13 cellular contexts compared by ENCODE assay signal in genomic region chr20:34983995-34984735, GRCh38. TPM values are rescaled to one million over a fixed set of nuclear protein-coding genes. Genes with fewer than 3 reads are reported as not detected.
DNase-seq lines count a peak whose midpoint lies in the region; ATAC-seq and TF ChIP-seq lines count a peak whose summit lies in the region.
"Had no signal": no experiment of that assay in that cellular context is flagged by ENCODE, and none has a peak within 500 bp of the region (broad histone marks: within the 10 kb centered on the region; RNA-seq: fewer than 3 reads in every experiment).

No MANE protein-coding gene starts in this region.

- H3K36me3 ChIP-seq in HUES6 (ENCODE audit: control insufficient read depth, insufficient read depth, low read length) (no peaks in the 10 kb centered on the region), RWPE2 (ENCODE audit: low read depth) (no peaks in the 10 kb centered on the region), iPS-15b (ENCODE audit: control insufficient read depth, insufficient read depth, low read length) (no peaks in the 10 kb centered on the region), skeletal muscle tissue (ENCODE audit: control insufficient read depth in 3 of 3, insufficient read depth in 3 of 3, low read length in 3 of 3) (peaks cover 0 to 49% (median 5%) of the 10 kb centered on the region in 3 donors)

- H3K9me3 ChIP-seq in HUES6 (ENCODE audit: control insufficient read depth, insufficient read depth, low read depth, low read length) (no peaks in the 10 kb centered on the region), RWPE2 (ENCODE audit: severe bottlenecking) (no peaks in the 10 kb centered on the region), iPS-15b (ENCODE audit: control insufficient read depth, insufficient read depth, low read length) (no peaks in the 10 kb centered on the region), skeletal muscle tissue (ENCODE audit: control insufficient read depth in 3 of 3, low read length in 3 of 3) (no peaks in the 10 kb centered on the region)
- H3K9me3 ChIP-seq: testis had no signal

- H3K4me1 ChIP-seq in HUES6 (ENCODE audit: control insufficient read depth, insufficient read depth, low read length), result peaks cover 49% of the 10 kb centered on the region
- no peaks in the 10 kb centered on the region for H3K4me1 ChIP-seq in RWPE2 (ENCODE audit: insufficient read depth, poor library complexity, severe bottlenecking)
- H3K4me1 ChIP-seq in iPS-15b (ENCODE audit: control insufficient read depth, insufficient read depth, low read length), result peaks cover 24% of the 10 kb centered on the region
- H3K4me1 ChIP-seq in skeletal muscle tissue (ENCODE audit: control insufficient read depth in 3 of 3, insufficient read depth in 3 of 3, low read length in 3 of 3), result peaks cover 38 to 80% (median 74%) of the 10 kb centered on the region in 3 donors
- no peaks in the 10 kb centered on the region for H3K4me1 ChIP-seq in foreskin keratinocyte

- H3K27me3 ChIP-seq in HUES6 (ENCODE audit: control insufficient read depth, insufficient read depth, low read length) (peaks cover 22% of the 10 kb centered on the region), RWPE2 (ENCODE audit: insufficient read depth, poor library complexity, severe bottlenecking) (no peaks in the 10 kb centered on the region), iPS-15b (ENCODE audit: control insufficient read depth, insufficient read depth, low read length) (peaks cover 7% of the 10 kb centered on the region), skeletal muscle tissue (ENCODE audit: control insufficient read depth in 3 of 3, insufficient read depth in 3 of 3, low read length in 3 of 3) (peaks cover 10 to 17% (median 11%) of the 10 kb centered on the region in 3 donors), foreskin keratinocyte (peaks cover 21% of the 10 kb centered on the region)
- H3K27me3 ChIP-seq: testis had no signal

- DNase-seq in RWPE2 (ENCODE audit: low spot score) (peak; percentile 76), GM19238 (ENCODE audit: insufficient read length, low spot score) (no peak), foreskin keratinocyte (no peak)
- DNase-seq: activated B cell treated with CpG ODN at 0.5 μM for 24 hours, activated gamma-delta T cell treated with Interleukin-2 at 50 U/mL for 16 hours, NCI-H345, T-cell, testis had no signal

- H3K4me3 ChIP-seq in HUES6 (ENCODE audit: low read depth, low read length) (peak overlapping the region; percentile 25), RWPE2 (ENCODE audit: severe bottlenecking) (no peak overlapping the region), iPS-15b (ENCODE audit: low read depth, low read length) (peak overlapping the region; percentile 40), skeletal muscle tissue (ENCODE audit: low read length in 3 of 3) (peak overlapping the region in 1 of 3 donors; percentile 35)
- H3K4me3 ChIP-seq: testis had no signal

- TF ChIP-seq CTCF in RWPE2 (IDR thresholded peaks at IDR 0.05; ENCODE audit: poor library complexity, severe bottlenecking), result no peak
- no peak for TF ChIP-seq CTCF in foreskin keratinocyte (conservative IDR thresholded peaks at IDR 0.05)

- no peak overlapping the region for H3K9ac ChIP-seq in HUES6 (ENCODE audit: low read length)
- H3K9ac ChIP-seq in iPS-15b (ENCODE audit: low read depth, low read length), result peak overlapping the region; percentile 58
- peak overlapping the region in 1 of 3 donors; percentile 60 for H3K9ac ChIP-seq in skeletal muscle tissue (ENCODE audit: low read depth in 1 of 3, low read length in 3 of 3)

- H3K27ac ChIP-seq in HUES6 (ENCODE audit: low read depth, low read length) (no peak overlapping the region), RWPE2 (ENCODE audit: poor library complexity, severe bottlenecking) (no peak overlapping the region), skeletal muscle tissue (ENCODE audit: low read depth, low read length) (peak overlapping the region; percentile 25), foreskin keratinocyte (no peak overlapping the region)
- H3K27ac ChIP-seq: testis had no signal

- ATAC-seq in RWPE2 (ENCODE audit: low read depth) (no peak), foreskin keratinocyte (no peak), HG03469 (IDR thresholded peaks at IDR 0.05; ENCODE audit: unreplicated experiment) (no peak)
- ATAC-seq: T-cell had no signal

RNA-seq across cellular contexts. Expression of gene MYH7B, which starts 28.5 kb away (rescaled TPM):
- total RNA-seq in skeletal muscle tissue (19.3 TPM), foreskin keratinocyte (0.10 and 0.11 TPM in 2 replicates)
- polyA plus RNA-seq in foreskin keratinocyte, result 0.07 and 0.08 TPM in 2 replicates
- total RNA-seq: dermis microvascular lymphatic vessel endothelial cell had no signal

RNA-seq across cellular contexts. Expression of gene GSS, which starts 28.6 kb away (rescaled TPM):
- total RNA-seq in skeletal muscle tissue (18.3 TPM), foreskin keratinocyte (84.6 and 91.0 TPM in 2 replicates)
- 86.8 and 87.9 TPM in 2 replicates for polyA plus RNA-seq in foreskin keratinocyte

Comparison
In these comparisons a context has a peak if more than half of its experiments do, and no peak if none do; other contexts are left out.
1. RNA of gene MYH7B, which starts 28.5 kb away (total RNA-seq): 19.3 TPM in skeletal muscle tissue (single experiment); 0.10 to 0.11 TPM in foreskin keratinocyte; every median in the first group is over 10 times any median in the second.